ENCODE assay signal across 8 cellular contexts in the genomic region with DNA sequence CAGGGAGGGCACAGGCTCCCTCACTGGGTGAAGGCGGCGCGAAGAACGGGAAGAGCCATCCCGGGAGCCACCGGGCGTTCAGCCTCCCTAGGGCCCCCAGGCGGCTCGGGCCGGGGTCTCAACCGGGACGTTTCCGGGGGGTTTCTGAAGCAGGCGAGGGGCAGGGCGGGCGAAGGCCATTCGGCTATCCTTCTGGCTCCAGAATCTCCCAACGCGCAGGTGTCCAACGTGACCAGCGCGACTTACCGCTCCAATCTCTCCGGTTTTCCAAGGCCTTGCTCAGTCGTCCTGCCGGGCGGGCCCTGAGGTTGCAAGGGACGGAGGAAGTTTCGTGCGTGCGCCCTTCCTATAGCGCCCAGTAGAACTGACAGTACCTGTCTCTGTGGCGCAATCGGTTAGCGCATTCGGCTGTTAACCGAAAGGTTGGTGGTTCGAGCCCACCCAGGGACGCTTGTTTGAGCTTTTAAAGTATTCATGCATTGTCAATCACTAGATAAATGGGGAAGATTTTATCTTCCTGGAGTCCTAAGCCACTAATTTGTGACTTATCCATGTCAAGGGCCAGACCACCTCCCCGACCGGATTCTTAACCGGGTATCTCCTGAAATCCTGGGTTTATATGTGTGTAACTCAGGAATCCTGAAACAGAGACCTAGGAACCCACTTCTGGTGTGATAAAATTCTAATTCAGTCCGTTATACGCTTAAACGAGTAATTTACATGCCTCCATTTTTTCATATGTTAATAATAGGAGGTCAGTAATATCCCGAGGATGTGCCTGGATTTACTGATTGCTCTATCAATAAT. TPM values are rescaled to one million over a fixed set of nuclear protein-coding genes. Genes with fewer than 3 reads are reported as not detected.
A peak's percentile ranks its signal among the peaks of the same experiment; 100 is the strongest.
DNase-seq lines count a peak whose midpoint lies in the region; TF ChIP-seq lines count a peak whose summit lies in the region.
"Not testable (repeated sequence)": the region's sequence is repeated elsewhere in the genome, so short reads cannot be mapped to it uniquely, and the experiment has no call there.

No MANE protein-coding gene starts in this region.

- H3K27ac Mint-ChIP-seq in type B pancreatic cell = peak overlapping the region; percentile 80

- H3K4me1 ChIP-seq in adipocyte (ENCODE audit: control insufficient read depth, insufficient read depth, low read length) = not testable (repeated sequence)

- peaks cover 11% of the 10 kb centered on the region for H3K36me3 Mint-ChIP-seq in type B pancreatic cell

- not testable (repeated sequence) for TF ChIP-seq CTCF in GM12864 (IDR thresholded peaks at IDR 0.05; ENCODE audit: low read depth, low read length, missing control alignments); fibroblast of pulmonary artery (IDR thresholded peaks at IDR 0.05; ENCODE audit: low read length, missing control alignments)
- TF ChIP-seq CTCF in type B pancreatic cell (conservative IDR thresholded peaks at IDR 0.05) = peak; percentile 33

- H3K4me3 Mint-ChIP-seq in type B pancreatic cell = peak overlapping the region; percentile 89

- H3K27me3 Mint-ChIP-seq in type B pancreatic cell = not testable (repeated sequence)

- H3K9me3 ChIP-seq in adipocyte (ENCODE audit: control insufficient read depth, low read length) = not testable (repeated sequence)

- not testable (repeated sequence) for DNase-seq in GM12864 (ENCODE audit: low read depth)
- peak; percentile 42 for DNase-seq in NCI-H2227 treated with DMSO at 0.1 percent for 48 hours (lab: John Stamatoyannopoulos, UW)
- peak; percentile 37 for DNase-seq in activated CD4-positive, CD25-positive, alpha-beta regulatory T cell treated with anti-CD3 and anti-CD28 coated beads, Interleukin-2, amount 50 U/mL, for 16 hours (ENCODE audit: low read depth, low spot score)
- peak; percentile 56 for DNase-seq in adipocyte (ENCODE audit: low read depth)
- DNase-seq in fibroblast of pulmonary artery (ENCODE audit: low read depth) = peak; percentile 61
- peak; percentile 4 for DNase-seq in medulla oblongata (ENCODE audit: extremely low spot score)
- peak; percentile 17 for DNase-seq in smooth muscle cell of the brain vasculature (ENCODE audit: low read depth, low spot score)
- peak; percentile 67 for DNase-seq in type B pancreatic cell (ENCODE audit: extremely low spot score, unreplicated experiment)

- peaks cover 11% of the 10 kb centered on the region for H3K36me3 ChIP-seq in adipocyte (ENCODE audit: control insufficient read depth, insufficient read depth, low read length, severe bottlenecking)

- not testable (repeated sequence) for H3K4me1 Mint-ChIP-seq in type B pancreatic cell (ENCODE audit: unreplicated experiment)

- H3K4me3 ChIP-seq in GM12864 (ENCODE audit: low read depth, low read length) (peak overlapping the region; percentile 60), adipocyte (ENCODE audit: low read length) (peak overlapping the region; percentile 70), fibroblast of pulmonary artery (replicated peaks; ENCODE audit: low read depth, low read length) (peak overlapping the region; percentile 50)

- not testable (repeated sequence) for H3K9ac ChIP-seq in adipocyte (ENCODE audit: low read length)

- not testable (repeated sequence) for H3K9me3 Mint-ChIP-seq in type B pancreatic cell

- not testable (repeated sequence) for H3K27me3 ChIP-seq in adipocyte (replicated peaks; ENCODE audit: control insufficient read depth, insufficient read depth, low read length)

RNA-seq across cellular contexts. Expression of a gene that starts 42.4 kb away (rescaled TPM):
- 33.2 and 61.4 TPM in 2 replicates for total RNA-seq in type B pancreatic cell (ENCODE audit: low replicate concordance)

RNA-seq across cellular contexts. Expression of a gene that starts 45.7 kb away (rescaled TPM):
- not detected in 2 replicates for total RNA-seq in type B pancreatic cell (ENCODE audit: low replicate concordance)
